15 cellular contexts compared by ENCODE assay signal in genomic region chr14:88352299-88353097, GRCh38. TPM values are rescaled to one million over a fixed set of nuclear protein-coding genes. Genes with fewer than 3 reads are reported as not detected.
DNase-seq lines count a peak whose midpoint lies in the region; ATAC-seq and TF ChIP-seq lines count a peak whose summit lies in the region.
"Had no signal": no experiment of that assay in that cellular context is flagged by ENCODE, and none has a peak within 500 bp of the region (broad histone marks: within the 10 kb centered on the region; RNA-seq: fewer than 3 reads in every experiment).

No MANE protein-coding gene starts in this region.

- no peaks in the 10 kb centered on the region for H4K20me1 ChIP-seq in MM.1S (ENCODE audit: insufficient read depth, low read length)

- H2AFZ ChIP-seq in MM.1S (ENCODE audit: low read length), result no peak overlapping the region

- H3K9ac ChIP-seq in MM.1S (ENCODE audit: low read length), result no peak overlapping the region

- peak; percentile 95 for DNase-seq in DMS79 (lab: John Stamatoyannopoulos, UW)
- peak; percentile 87 for DNase-seq in NCI-H2029 (lab: John Stamatoyannopoulos, UW)
- DNase-seq in SJCRH30, result peak; percentile 75 to 92
- DNase-seq in medulla oblongata (ENCODE audit: extremely low spot score), result peak; percentile 75
- DNase-seq in RKO (ENCODE audit: low spot score), result no peak
- DNase-seq in MM.1S, result no peak
- DNase-seq: cerebellar nuclear complex; H9; left colon; stimulated activated CD4-positive, alpha-beta T cell treated with anti-CD3 and anti-CD28 coated beads, Interleukin-4, amount 100 ng/mL, for 1 hour had no signal

- no peak overlapping the region for H3K4me2 ChIP-seq in MM.1S (ENCODE audit: low read depth, low read length)

- H3K4me1 ChIP-seq in SJCRH30 (peaks cover 21% of the 10 kb centered on the region), MM.1S (ENCODE audit: low read length) (no peaks in the 10 kb centered on the region)

- ATAC-seq in HG02678 (IDR thresholded peaks at IDR 0.05; ENCODE audit: unreplicated experiment) (no peak), HG03520 (IDR thresholded peaks at IDR 0.05; ENCODE audit: unreplicated experiment) (no peak)
- ATAC-seq: left colon, WTC11 had no signal

- peak overlapping the region; percentile 94 for H3K27ac ChIP-seq in SJCRH30
- no peak overlapping the region for H3K27ac ChIP-seq in MM.1S (ENCODE audit: low read length)
- H3K27ac ChIP-seq: neutrophil, RWPE1 had no signal

- H3K79me2 ChIP-seq in MM.1S (ENCODE audit: low read length), result no peaks in the 10 kb centered on the region

- H3K27me3 ChIP-seq in SJCRH30 (no peaks in the 10 kb centered on the region), MM.1S (replicated peaks; ENCODE audit: insufficient read depth, low read length) (no peaks in the 10 kb centered on the region)

- H3K9me2 ChIP-seq in MM.1S (replicated peaks; ENCODE audit: insufficient read depth, low read length), result no peaks in the 10 kb centered on the region

- TF ChIP-seq CTCF in MM.1S (IDR thresholded peaks at IDR 0.05; ENCODE audit: low read length), result no peak

- H3K36me3 ChIP-seq in SJCRH30 (no peaks in the 10 kb centered on the region), MM.1S (replicated peaks; ENCODE audit: insufficient read depth, low read length) (no peaks in the 10 kb centered on the region)
- H3K36me3 ChIP-seq: neutrophil had no signal

- no peaks in the 10 kb centered on the region for H3K9me3 ChIP-seq in SJCRH30 (replicated peaks)
- no peaks in the 10 kb centered on the region for H3K9me3 ChIP-seq in MM.1S (replicated peaks; ENCODE audit: insufficient read depth, low read length)
- H3K9me3 ChIP-seq: neutrophil had no signal

- H3F3A ChIP-seq in MM.1S (ENCODE audit: insufficient read depth, low read length), result no peaks in the 10 kb centered on the region

- 0 out of 2 replicates have a peak overlapping the region, but pooled peaks have one; percentile 5 for H3K4me3 ChIP-seq in SJCRH30
- no peak overlapping the region for H3K4me3 ChIP-seq in MM.1S (ENCODE audit: low read length)

RNA-seq across cellular contexts. Expression of gene KCNK10, which starts 29.4 kb away (rescaled TPM):
- total RNA-seq in SJCRH30 (2014; rRNA removed; shearing (Covaris generic)), result 0.12 and 0.13 TPM in 2 replicates

RNA-seq across cellular contexts. Expression of gene SPATA7, which starts 33.0 kb away (rescaled TPM):
- 5.2 and 6.0 TPM in 2 replicates for total RNA-seq in SJCRH30 (2014; rRNA removed; shearing (Covaris generic))

Comparison
In these comparisons a context has a peak if more than half of its experiments do, and no peak if none do; other contexts are left out.
1. DNase-seq: peak in DMS79 (single experiment), NCI-H2029 (single experiment), SJCRH30 (2 of 2) and medulla oblongata (single experiment); none in RKO (single experiment) and MM.1S (single experiment).